In the genomic region with DNA sequence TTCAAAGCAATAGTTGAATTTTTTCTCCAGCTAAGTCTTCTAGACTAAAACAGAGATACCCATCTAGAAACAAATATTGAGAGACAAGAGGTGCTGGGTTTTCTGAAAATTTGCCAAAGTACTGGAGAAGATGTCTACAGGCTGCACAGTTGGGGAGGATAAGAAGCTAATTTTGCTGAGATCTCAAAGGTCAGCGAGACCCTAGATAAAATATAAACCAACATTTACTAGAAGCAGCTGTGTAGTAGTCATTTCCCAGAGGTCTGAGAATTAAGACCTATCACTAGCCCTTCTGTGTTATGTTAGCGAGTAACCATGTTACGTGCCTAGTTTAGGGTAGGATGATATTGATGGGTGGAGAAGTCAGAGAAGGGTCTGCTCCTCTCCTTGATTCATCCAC, we compare ENCODE assay signal across 30 cellular contexts.
"Had no signal": no experiment of that assay in that cellular context is flagged by ENCODE, and none has a peak within 500 bp of the region (broad histone marks: within the 10 kb centered on the region; RNA-seq: fewer than 3 reads in every experiment).

No MANE protein-coding gene starts in this region.

- H3K36me3 ChIP-seq: ascending aorta, breast epithelium, MG63, SJCRH30, WERI-Rb-1 had no signal

- DNase-seq: activated CD4-positive, alpha-beta T cell treated with anti-CD3 and anti-CD28 coated beads for 1 hour; activated CD4-positive, alpha-beta T cell treated with anti-CD3 and anti-CD28 coated beads for 48 hours; activated CD4-positive, alpha-beta T cell treated with anti-CD3 and anti-CD28 coated beads, Interleukin-2, amount 50 U/mL, for 4 hours; activated CD4-positive, CD25-positive, alpha-beta regulatory T cell; activated CD8-positive, alpha-beta T cell treated with anti-CD3 and anti-CD28 coated beads for 36 hours; activated gamma-delta T cell; activated naive CD4-positive, alpha-beta T cell treated with Interleukin-2 at 50 U/mL for 16 hours; activated naive CD8-positive, alpha-beta T cell treated with anti-CD3 and anti-CD28 coated beads, Interleukin-2, amount 10 ng/mL, durations not matched to agents 7 days and 5 days; activated T-cell treated with anti-CD3 and anti-CD28 coated beads, Interleukin-2, amount 50 U/mL, for 1 hour; activated T-cell treated with anti-CD3 and anti-CD28 coated beads, Interleukin-2, amount 50 U/mL, for 72 hours; amygdala; body of pancreas; MG63; NCI-H1048; NCI-H1436 treated with DMSO at 0.1 percent for 48 hours; NCI-H1694 treated with DMSO at 0.1 percent for 48 hours; NCI-H2029; NCI-H345; NCI-H524 treated with DMSO at 0.1 percent for 48 hours; SHP77; SJCRH30; SW 1271; T-helper 1 cell; T-helper 2 cell; T-helper 9 cell; WERI-Rb-1 had no signal

- H3K27ac ChIP-seq: ascending aorta, body of pancreas, breast epithelium, SJCRH30, WERI-Rb-1 had no signal

- H3K4me3 ChIP-seq: ascending aorta, body of pancreas, breast epithelium, MG63, SJCRH30 had no signal

- H3K27me3 ChIP-seq: ascending aorta, body of pancreas, breast epithelium, MG63, SJCRH30 had no signal

- H3K4me1 ChIP-seq: body of pancreas, breast epithelium had no signal

- ATAC-seq: activated CD8-positive, alpha-beta T cell treated with anti-CD3 and anti-CD28 coated beads for 36 hours; activated T-cell treated with anti-CD3 and anti-CD28 coated beads, Interleukin-2, amount 50 U/mL, for 72 hours; activated T-helper 17 cell treated with anti-CD3 and anti-CD28 coated beads, Interleukin-2, amount 50 U/mL, for 72 hours; body of pancreas; Panc1 had no signal

- H3K9me3 ChIP-seq: ascending aorta, body of pancreas, breast epithelium, MG63, SJCRH30 had no signal
